ENCODE assay signal across 17 cellular contexts in the genomic region with DNA sequence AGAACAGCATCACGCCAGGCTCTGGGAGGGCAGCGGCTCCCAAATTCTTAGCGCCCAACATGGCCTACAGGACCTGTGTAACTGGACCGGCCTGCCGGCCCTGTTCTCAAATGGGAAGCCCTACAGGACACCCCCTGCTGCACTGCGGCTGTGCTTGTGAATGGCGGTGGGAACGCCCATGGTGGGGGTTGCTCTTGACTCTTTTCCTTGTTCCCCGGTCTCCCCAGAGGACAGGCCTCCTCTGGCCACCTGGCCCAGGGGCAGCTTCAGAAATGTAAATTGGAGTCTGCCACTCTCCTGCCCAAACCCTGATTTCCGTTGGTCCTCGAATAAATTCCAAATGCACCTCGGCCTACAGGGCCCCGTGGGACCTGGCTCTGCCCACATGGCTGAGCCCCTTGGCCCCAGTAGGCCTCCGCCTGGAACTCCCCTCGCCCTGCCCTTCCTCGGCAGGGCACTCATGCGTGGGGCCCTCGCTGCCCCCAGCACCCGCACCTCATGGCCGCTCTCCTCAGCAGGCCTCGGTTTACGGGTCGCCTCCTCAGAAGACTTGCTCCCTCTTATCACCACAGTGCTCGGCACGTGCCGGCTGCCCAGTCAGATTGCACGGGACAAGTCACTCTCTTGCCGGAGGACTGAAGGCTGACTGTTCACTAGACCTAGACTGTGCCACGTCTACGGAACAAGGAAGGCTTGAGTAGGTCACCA. TPM values are rescaled to one million over a fixed set of nuclear protein-coding genes. Genes with fewer than 3 reads are reported as not detected.
A peak's percentile ranks its signal among the peaks of the same experiment; 100 is the strongest.
DNase-seq lines count a peak whose midpoint lies in the region; FAIRE-seq and TF ChIP-seq lines count a peak whose summit lies in the region.
"Had no signal": no experiment of that assay in that cellular context is flagged by ENCODE, and none has a peak within 500 bp of the region (broad histone marks: within the 10 kb centered on the region; RNA-seq: fewer than 3 reads in every experiment).

No MANE protein-coding gene starts in this region.

- H3K36me3 ChIP-seq in mesenchymal stem cell (ENCODE audit: control insufficient read depth in 1 of 2, insufficient read depth in 2 of 2, low read depth in 1 of 2, low read length in 2 of 2) (no peaks in the 10 kb centered on the region), parathyroid adenoma (ENCODE audit: control insufficient read depth, insufficient read depth, low read length) (no peaks in the 10 kb centered on the region), esophagus muscularis mucosa (no peaks in the 10 kb centered on the region)
- H3K36me3 ChIP-seq: HAP-1 had no signal

- TF ChIP-seq CTCF in parathyroid adenoma (IDR thresholded peaks at IDR 0.05) (no peak), esophagus muscularis mucosa (IDR thresholded peaks at IDR 0.05) (no peak)

- no peaks in the 10 kb centered on the region for H3K79me1 ChIP-seq in mesenchymal stem cell (replicated peaks; ENCODE audit: low read length, poor library complexity, severe bottlenecking)

- H2AFZ ChIP-seq in mesenchymal stem cell (ENCODE audit: low read depth, low read length) (no peak overlapping the region), parathyroid adenoma (peak overlapping the region; percentile 7)

- H2BK120ac ChIP-seq in mesenchymal stem cell (ENCODE audit: low read depth, low read length) = no peak overlapping the region

- no peak overlapping the region for H3K23ac ChIP-seq in mesenchymal stem cell (ENCODE audit: low read length in 2 of 2)

- peak; percentile 44 for FAIRE-seq in HTR-8/SVneo (lab: Jason Lieb, UNC)
- FAIRE-seq: G401.6, H54 had no signal

- whole genome bisulfite sequencing in mesenchymal stem cell = 90% methylated on average over 30 of the region's 30 CpGs
- WGBS in esophagus muscularis mucosa = 90% methylated on average over 26 of the region's 30 CpGs

- TF ChIP-seq EP300 in esophagus muscularis mucosa (IDR thresholded peaks at IDR 0.05) = no peak

- H3K4me2 ChIP-seq in mesenchymal stem cell (ENCODE audit: low read length, poor library complexity, severe bottlenecking) (no peak overlapping the region), parathyroid adenoma (ENCODE audit: low read length) (no peak overlapping the region)

- H3K9ac ChIP-seq in mesenchymal stem cell (ENCODE audit: low read length) (no peak overlapping the region), parathyroid adenoma (no peak overlapping the region)

- H2AK5ac ChIP-seq in mesenchymal stem cell (ENCODE audit: low read length, severe bottlenecking) = peak overlapping the region; percentile 47

- no peak overlapping the region for H3K18ac ChIP-seq in mesenchymal stem cell (ENCODE audit: low read depth in 1 of 2, low read length in 2 of 2)

- H3K27me3 ChIP-seq in mesenchymal stem cell (ENCODE audit: control insufficient read depth in 1 of 2, insufficient read depth in 1 of 2, low read length in 2 of 2) (peaks cover 0 to 20% of the 10 kb centered on the region in 2 experiments), parathyroid adenoma (ENCODE audit: control insufficient read depth, insufficient read depth, low read length) (no peaks in the 10 kb centered on the region), esophagus muscularis mucosa (no peaks in the 10 kb centered on the region)

- intact Hi-C loops in esophagus muscularis mucosa (cut with DNase I) = no loop called here

- no peak overlapping the region for H3K4ac ChIP-seq in mesenchymal stem cell (ENCODE audit: low read depth in 1 of 2, low read length in 2 of 2)

- H2BK15ac ChIP-seq in mesenchymal stem cell (ENCODE audit: low read depth, poor library complexity, severe bottlenecking) = no peak overlapping the region

- H2BK12ac ChIP-seq in mesenchymal stem cell (ENCODE audit: low read length in 2 of 2) = no peak overlapping the region

- peak; percentile 31 for DNase-seq in ELF-1 (ENCODE audit: low read depth, low spot score)
- DNase-seq in HTR-8/SVneo (ENCODE audit: insufficient read length, low spot score) = no peak
- DNase-seq in mesenchymal stem cell = no peak
- DNase-seq in esophagus muscularis mucosa (ENCODE audit: extremely low spot score) = no peak
- DNase-seq in NCI-H187 treated with DMSO at 0.1 percent for 48 hours (lab: John Stamatoyannopoulos, UW) = no peak
- DNase-seq: C1 segment of cervical spinal cord; Calu3; CD4-positive, alpha-beta memory T cell; COR-L47; DMS53; DMS79 treated with DMSO at 0.1 percent for 48 hours; GOT3; HFFc6 had no signal

- no peaks in the 10 kb centered on the region for H3K79me2 ChIP-seq in parathyroid adenoma

- H3K4me3 ChIP-seq in mesenchymal stem cell (ENCODE audit: insufficient read depth in 1 of 2, low read depth in 1 of 2, low read length in 2 of 2) (no peak overlapping the region), parathyroid adenoma (ENCODE audit: low read depth, low read length) (no peak overlapping the region), esophagus muscularis mucosa (no peak overlapping the region)
- H3K4me3 ChIP-seq: HAP-1 had no signal

- no peaks in the 10 kb centered on the region for H3K9me3 ChIP-seq in mesenchymal stem cell (ENCODE audit: control insufficient read depth, low read length)
- no peaks in the 10 kb centered on the region for H3K9me3 ChIP-seq in parathyroid adenoma (ENCODE audit: control insufficient read depth, low read length)
- no peaks in the 10 kb centered on the region for H3K9me3 ChIP-seq in esophagus muscularis mucosa
- H3K9me3 ChIP-seq: HAP-1 had no signal

- TF ChIP-seq POLR2A in esophagus muscularis mucosa (IDR thresholded peaks at IDR 0.05; ENCODE audit: low read depth) = no peak

- no peak overlapping the region for H3K27ac ChIP-seq in mesenchymal stem cell (ENCODE audit: low read length, poor library complexity, severe bottlenecking)
- H3K27ac ChIP-seq in parathyroid adenoma = no peak overlapping the region
- no peak overlapping the region for H3K27ac ChIP-seq in esophagus muscularis mucosa (replicated peaks in 1 of 4)

- no peak overlapping the region for H2BK5ac ChIP-seq in mesenchymal stem cell (ENCODE audit: low read depth, low read length, poor library complexity, severe bottlenecking)

- H4K8ac ChIP-seq in mesenchymal stem cell (ENCODE audit: low read length) = no peak overlapping the region

- no peak overlapping the region for H4K91ac ChIP-seq in mesenchymal stem cell (ENCODE audit: low read length)

- no peak overlapping the region for H3K14ac ChIP-seq in mesenchymal stem cell (ENCODE audit: low read length in 2 of 2)

- peaks cover 41% of the 10 kb centered on the region for H3K4me1 ChIP-seq in mesenchymal stem cell (ENCODE audit: control insufficient read depth, insufficient read depth, low read depth, low read length)
- peaks cover 52% of the 10 kb centered on the region for H3K4me1 ChIP-seq in parathyroid adenoma
- no peaks in the 10 kb centered on the region for H3K4me1 ChIP-seq in esophagus muscularis mucosa
- H3K4me1 ChIP-seq: HAP-1 had no signal

RNA-seq across cellular contexts. Expression of a gene that starts 29.4 kb away (rescaled TPM):
- 0.18 TPM for polyA plus RNA-seq in mesenchymal stem cell (2013, experiment 1 of 2)
- polyA plus RNA-seq in mesenchymal stem cell (2013, experiment 2 of 2) = 0.05 TPM
- total RNA-seq in esophagus muscularis mucosa = 10 to 100 TPM; 15.8 to 29.9 (median 23.0) TPM
- total RNA-seq: CD4-positive, alpha-beta memory T cell had no signal
- polyA plus RNA-seq: CD4-positive, alpha-beta memory T cell had no signal

RNA-seq across cellular contexts. Expression of a gene that starts 52.3 kb away (rescaled TPM):
- 0.18 TPM for polyA plus RNA-seq in mesenchymal stem cell (2013, experiment 1 of 2)
- 0.05 TPM for polyA plus RNA-seq in mesenchymal stem cell (2013, experiment 2 of 2)
- total RNA-seq in esophagus muscularis mucosa = 1 to 10 TPM in 3 of 4 donors, under 1 TPM in 1; 0.50 to 3.2 (median 2.1) TPM
- polyA plus RNA-seq: CD4-positive, alpha-beta memory T cell had no signal
